Comparison of ENCODE assay signal across 12 cellular contexts in genomic region chr14:63492391-63492790, GRCh38. TPM values are rescaled to one million over a fixed set of nuclear protein-coding genes. Genes with fewer than 3 reads are reported as not detected.
DNase-seq lines count a peak whose midpoint lies in the region; ATAC-seq and TF ChIP-seq lines count a peak whose summit lies in the region.
"Had no signal": no experiment of that assay in that cellular context is flagged by ENCODE, and none has a peak within 500 bp of the region (broad histone marks: within the 10 kb centered on the region; RNA-seq: fewer than 3 reads in every experiment).

No MANE protein-coding gene starts in this region.

- ATAC-seq in foreskin keratinocyte (peak; percentile 98), GM21390 (IDR thresholded peaks at IDR 0.05; ENCODE audit: unreplicated experiment) (no peak)
- no peak for ATAC-seq in stimulated activated effector memory CD8-positive, alpha-beta T cell treated with anti-CD3 and anti-CD28 coated beads, Interleukin-12 subunit alpha, Interleukin-12 subunit beta, amount 100 ng/mL, for 72 hours

- no peak for TF ChIP-seq POLR2A in stomach (IDR thresholded peaks at IDR 0.05)

- intact Hi-C loops in activated T-helper 2 cell treated with anti-CD3 and anti-CD28 coated beads, Interferon-gamma antibody, Interleukin-2, Interleukin-4, amounts not matched to agents 10 μg/mL and 5 μg/mL and 100 μg/mL, durations not matched to agents 14 hours and 24 hours and 36 hours (cut with micrococcal nuclease): no loop called here
- intact Hi-C loops in Calu3 (cut with micrococcal nuclease; ENCODE audit: unreplicated experiment): no loop called here
- intact Hi-C loops in stomach (cut with DNase I; ENCODE audit: low total_unique reads): no loop called here

- no TSS peak for BruUV-seq in Calu3 (replicated peaks; lab: Mats Ljungman, UMichigan)

- no peak overlapping the region for H3K4me3 ChIP-seq in HEK293 (ENCODE audit: low read depth, low read length)
- H3K4me3 ChIP-seq in stomach: no peak overlapping the region
- H3K4me3 ChIP-seq: thoracic aorta had no signal

- no peak for TF ChIP-seq EP300 in stomach (IDR thresholded peaks at IDR 0.05)

- peaks cover 18% of the 10 kb centered on the region for H3K4me1 Mint-ChIP-seq in activated T-helper 2 cell treated with anti-CD3 and anti-CD28 coated beads, Interferon-gamma antibody, Interleukin-2, Interleukin-4, amounts not matched to agents 10 μg/mL and 5 μg/mL and 100 μg/mL, durations not matched to agents 14 hours and 24 hours and 36 hours (ENCODE audit: low read depth)
- H3K4me1 Mint-ChIP-seq in stimulated activated effector memory CD8-positive, alpha-beta T cell treated with anti-CD3 and anti-CD28 coated beads, Interleukin-12 subunit alpha, Interleukin-12 subunit beta, amount 100 ng/mL, for 72 hours: peaks cover 37% of the 10 kb centered on the region
- H3K4me1 Mint-ChIP-seq in Calu3 (ENCODE audit: low read depth, unreplicated experiment): peaks cover 21% of the 10 kb centered on the region

- H3K27me3 ChIP-seq in foreskin keratinocyte (no peaks in the 10 kb centered on the region), stomach (no peaks in the 10 kb centered on the region)

- CTCF ChIA-PET in HEK293 (lab: Yijun Ruan, JAX): interaction anchor here (0.7 kb wide), 1 partner anchor 1582 kb away, joined by 5 read pairs; no protein-coding TSS in a partner anchor
- CTCF ChIA-PET in Calu3 (lab: Charles Lee): no interaction called here

- POLR2A ChIA-PET in HEK293 (lab: Yijun Ruan, JAX): no interaction called here

- H3K36me3 ChIP-seq in HEK293 (ENCODE audit: control insufficient read depth in 2 of 2, insufficient read depth in 1 of 2, low read length in 2 of 2) (no peaks in the 10 kb centered on the region; a peak in 1 of 3 replicates), stomach (no peaks in the 10 kb centered on the region)
- H3K36me3 ChIP-seq: thoracic aorta had no signal

- no peaks in the 10 kb centered on the region for H3K9me3 ChIP-seq in HEK293 (ENCODE audit: control insufficient read depth, insufficient read depth, low read depth, low read length)
- no peaks in the 10 kb centered on the region for H3K9me3 ChIP-seq in stomach
- H3K9me3 ChIP-seq: thoracic aorta had no signal

- H3K36me3 Mint-ChIP-seq in activated T-helper 2 cell treated with anti-CD3 and anti-CD28 coated beads, Interferon-gamma antibody, Interleukin-2, Interleukin-4, amounts not matched to agents 10 μg/mL and 5 μg/mL and 100 μg/mL, durations not matched to agents 14 hours and 24 hours and 36 hours (ENCODE audit: low read depth): peaks cover 5% of the 10 kb centered on the region
- peaks cover 11% of the 10 kb centered on the region for H3K36me3 Mint-ChIP-seq in stimulated activated effector memory CD8-positive, alpha-beta T cell treated with anti-CD3 and anti-CD28 coated beads, Interleukin-12 subunit alpha, Interleukin-12 subunit beta, amount 100 ng/mL, for 72 hours
- H3K36me3 Mint-ChIP-seq in Calu3 (ENCODE audit: insufficient read depth, unreplicated experiment): peaks cover 6% of the 10 kb centered on the region

- H3K27ac ChIP-seq in HEK293 (ENCODE audit: extremely low read depth, low read depth, low read length) (no peak overlapping the region), foreskin keratinocyte (peak overlapping the region; percentile 86), stomach (peak overlapping the region in 1 of 5 donors; percentile 7)

- peak overlapping the region; percentile 60 for H3K27ac Mint-ChIP-seq in activated T-helper 2 cell treated with anti-CD3 and anti-CD28 coated beads, Interferon-gamma antibody, Interleukin-2, Interleukin-4, amounts not matched to agents 10 μg/mL and 5 μg/mL and 100 μg/mL, durations not matched to agents 14 hours and 24 hours and 36 hours
- H3K27ac Mint-ChIP-seq in stimulated activated effector memory CD8-positive, alpha-beta T cell treated with anti-CD3 and anti-CD28 coated beads, Interleukin-12 subunit alpha, Interleukin-12 subunit beta, amount 100 ng/mL, for 72 hours: peak overlapping the region; percentile 17
- H3K27ac Mint-ChIP-seq in Calu3 (ENCODE audit: unreplicated experiment): no peak overlapping the region

- no peak for DNase-seq in activated T-helper 2 cell treated with anti-CD3 and anti-CD28 coated beads, Interferon-gamma antibody, Interleukin-2, Interleukin-4, amounts not matched to agents 10 μg/mL and 5 μg/mL and 100 μg/mL, durations not matched to agents 14 hours and 24 hours and 36 hours (ENCODE audit: low spot score)
- DNase-seq in foreskin keratinocyte (peak; percentile 90 to 96), occipital lobe (lab: John Stamatoyannopoulos, UW) (no peak), Calu3 (no peak), stomach (no peak)
- no peak for DNase-seq in stimulated activated effector memory CD8-positive, alpha-beta T cell treated with anti-CD3 and anti-CD28 coated beads, Interleukin-12 subunit alpha, Interleukin-12 subunit beta, amount 100 ng/mL, for 72 hours (ENCODE audit: low spot score in 2 of 2)
- DNase-seq: effector CD8-positive, alpha-beta T cell; SIG-M5; stimulated activated CD4-positive, alpha-beta T cell treated with anti-CD3 and anti-CD28 coated beads, Interleukin-12 subunit alpha, Interleukin-12 subunit beta, amount 100 ng/mL, for 4 hours had no signal

- no peak overlapping the region for H3K4me3 Mint-ChIP-seq in activated T-helper 2 cell treated with anti-CD3 and anti-CD28 coated beads, Interferon-gamma antibody, Interleukin-2, Interleukin-4, amounts not matched to agents 10 μg/mL and 5 μg/mL and 100 μg/mL, durations not matched to agents 14 hours and 24 hours and 36 hours (ENCODE audit: low read depth)
- H3K4me3 Mint-ChIP-seq in stimulated activated effector memory CD8-positive, alpha-beta T cell treated with anti-CD3 and anti-CD28 coated beads, Interleukin-12 subunit alpha, Interleukin-12 subunit beta, amount 100 ng/mL, for 72 hours: no peak overlapping the region
- H3K4me3 Mint-ChIP-seq in Calu3 (ENCODE audit: low read depth, unreplicated experiment): no peak overlapping the region

- H3K4me1 ChIP-seq in HEK293 (ENCODE audit: control insufficient read depth, insufficient read depth, low read length) (peaks cover 9% of the 10 kb centered on the region; the same call in 1 of the 2 replicates), foreskin keratinocyte (peaks cover 16% of the 10 kb centered on the region), stomach (peaks cover 0 to 58% (median 22%) of the 10 kb centered on the region in 4 donors)

- no peaks in the 10 kb centered on the region for H3K9me3 Mint-ChIP-seq in activated T-helper 2 cell treated with anti-CD3 and anti-CD28 coated beads, Interferon-gamma antibody, Interleukin-2, Interleukin-4, amounts not matched to agents 10 μg/mL and 5 μg/mL and 100 μg/mL, durations not matched to agents 14 hours and 24 hours and 36 hours
- no peaks in the 10 kb centered on the region for H3K9me3 Mint-ChIP-seq in stimulated activated effector memory CD8-positive, alpha-beta T cell treated with anti-CD3 and anti-CD28 coated beads, Interleukin-12 subunit alpha, Interleukin-12 subunit beta, amount 100 ng/mL, for 72 hours
- H3K9me3 Mint-ChIP-seq in Calu3 (ENCODE audit: low read depth, unreplicated experiment): no peaks in the 10 kb centered on the region

- H3K27me3 Mint-ChIP-seq in activated T-helper 2 cell treated with anti-CD3 and anti-CD28 coated beads, Interferon-gamma antibody, Interleukin-2, Interleukin-4, amounts not matched to agents 10 μg/mL and 5 μg/mL and 100 μg/mL, durations not matched to agents 14 hours and 24 hours and 36 hours (ENCODE audit: low read depth): no peaks in the 10 kb centered on the region
- H3K27me3 Mint-ChIP-seq in Calu3 (ENCODE audit: unreplicated experiment): no peaks in the 10 kb centered on the region

- no peak for TF ChIP-seq CTCF in HEK293 (tag by site-specific recombination; IDR thresholded peaks at IDR 0.05)
- no peak for TF ChIP-seq CTCF in foreskin keratinocyte (conservative IDR thresholded peaks at IDR 0.05)
- TF ChIP-seq CTCF in Calu3 (IDR thresholded peaks at IDR 0.05; ENCODE audit: unreplicated experiment): no peak
- no peak for TF ChIP-seq CTCF in stomach (IDR thresholded peaks at IDR 0.05)

TF ChIP-seq in HEK293, 187 proteins besides CTCF, POLR2A, EP300 and RAD21 (continues in another document):
- no peak for TF ChIP-seq ZNF426 (tag by site-specific recombination; IDR thresholded peaks at IDR 0.05)
- TF ChIP-seq ZNF132 (tag by site-specific recombination; IDR thresholded peaks at IDR 0.05; ENCODE audit: borderline replicate concordance): no peak
- TF ChIP-seq ZNF18 (tag by site-specific recombination; IDR thresholded peaks at IDR 0.05): no peak
- no peak for TF ChIP-seq ZFP37 (tag by site-specific recombination; IDR thresholded peaks at IDR 0.05)
- no peak for TF ChIP-seq ATF2 (tag by site-specific recombination; IDR thresholded peaks at IDR 0.05; ENCODE audit: low read depth)

RNA-seq across cellular contexts. Expression of gene PPP2R5E, which starts 50.8 kb away (rescaled TPM):
- 44.1 and 47.6 TPM in 2 replicates for total RNA-seq in activated T-helper 2 cell treated with anti-CD3 and anti-CD28 coated beads, Interferon-gamma antibody, Interleukin-2, Interleukin-4, amounts not matched to agents 10 μg/mL and 5 μg/mL and 100 μg/mL, durations not matched to agents 14 hours and 24 hours and 36 hours
- total RNA-seq in foreskin keratinocyte (34.4 and 36.9 TPM in 2 replicates), occipital lobe (44.0 TPM), Calu3 (2022) (46.2 and 52.5 TPM in 2 replicates), stomach (10 to 100 TPM; 12.7 to 32.9 (median 18.0) TPM)
- polyA plus RNA-seq in foreskin keratinocyte (10.1 and 12.6 TPM in 2 replicates), stomach (10 to 100 TPM in 1 of 3 donors, 1 to 10 TPM in 2; 7.2 to 10.5 (median 8.2) TPM)

Comparison
In these comparisons a context has a peak if more than half of its experiments do, and no peak if none do; other contexts are left out.
1. DNase-seq: peak in foreskin keratinocyte (2 of 2); none in activated T-helper 2 cell treated with anti-CD3 and anti-CD28 coated beads, Interferon-gamma antibody, Interleukin-2, Interleukin-4, amounts not matched to agents 10 μg/mL and 5 μg/mL and 100 μg/mL, durations not matched to agents 14 hours and 24 hours and 36 hours (single experiment), stimulated activated effector memory CD8-positive, alpha-beta T cell treated with anti-CD3 and anti-CD28 coated beads, Interleukin-12 subunit alpha, Interleukin-12 subunit beta, amount 100 ng/mL, for 72 hours (0 of 2), occipital lobe (single experiment), Calu3 (single experiment) and stomach (single experiment).